Comparison of ENCODE assay signal across 2 cellular contexts in the genomic region with DNA sequence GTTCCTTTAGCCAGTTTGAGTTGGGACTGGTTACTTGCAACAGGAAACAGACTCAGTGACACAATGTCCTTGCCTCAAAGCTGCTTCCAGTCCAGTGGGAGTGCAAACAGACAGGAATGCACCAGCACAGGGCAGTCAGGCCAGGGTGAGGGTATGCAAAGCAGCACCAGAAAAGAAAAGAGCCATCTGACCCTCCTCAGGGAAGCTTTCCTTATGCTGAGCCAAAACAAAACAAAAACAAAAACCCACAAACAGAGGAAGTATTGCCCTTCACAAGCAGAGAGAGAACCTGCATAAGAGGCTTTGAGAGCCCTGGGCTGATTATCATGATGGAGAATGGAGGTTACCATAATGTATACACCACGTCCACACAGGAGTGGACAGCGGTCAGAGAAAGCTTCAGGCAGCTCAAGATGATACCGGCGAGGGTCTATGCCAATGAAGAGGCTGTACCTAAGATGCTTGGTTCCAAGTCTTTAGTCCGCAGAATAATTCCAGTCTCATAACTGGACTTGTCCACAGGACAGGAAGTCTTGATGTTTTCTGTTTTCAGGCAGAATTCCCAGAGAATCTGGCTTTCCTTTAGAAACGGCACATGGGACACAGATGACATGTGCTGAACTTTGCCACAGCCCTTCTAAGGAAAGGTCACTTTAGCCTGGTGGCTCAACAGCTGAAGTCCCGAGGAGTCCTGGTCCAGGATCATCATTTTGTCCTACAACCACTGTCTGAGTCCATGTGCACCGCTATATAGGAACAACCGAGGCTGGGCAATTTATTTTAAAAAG.
TF ChIP-seq lines count a peak whose summit lies in the region.

No MANE protein-coding gene starts in this region.

TF ChIP-seq in liver, 16 proteins besides CTCF, POLR2A, EP300 and RAD21 (continued from another document):
- TF ChIP-seq REST (IDR thresholded peaks at IDR 0.05) (no peak), ZBTB33 (IDR thresholded peaks at IDR 0.05) (no peak), YY1 (IDR thresholded peaks at IDR 0.05) (no peak), EGR1 (IDR thresholded peaks at IDR 0.05; ENCODE audit: low read depth in 2 of 2) (no peak), RXRA (IDR thresholded peaks at IDR 0.05) (peak; percentile 19 to 36), TAF1 (conservative IDR thresholded peaks at IDR 0.05) (no peak), FOXA1 (IDR thresholded peaks at IDR 0.05) (no peak), HNF4A (conservative IDR thresholded peaks at IDR 0.05) (no peak), SP1 (IDR thresholded peaks at IDR 0.05) (peak; percentile 6), NR2F2 (IDR thresholded peaks at IDR 0.05) (peak; percentile 75), ATF3 (IDR thresholded peaks at IDR 0.05) (no peak)

TF ChIP-seq in HepG2, 621 proteins besides CTCF, POLR2A, EP300 and RAD21 (continued from another document):
- TF ChIP-seq PATZ1 (CRISPR knock-in tag; IDR thresholded peaks at IDR 0.05): no peak
- TF ChIP-seq, protein P1, sequence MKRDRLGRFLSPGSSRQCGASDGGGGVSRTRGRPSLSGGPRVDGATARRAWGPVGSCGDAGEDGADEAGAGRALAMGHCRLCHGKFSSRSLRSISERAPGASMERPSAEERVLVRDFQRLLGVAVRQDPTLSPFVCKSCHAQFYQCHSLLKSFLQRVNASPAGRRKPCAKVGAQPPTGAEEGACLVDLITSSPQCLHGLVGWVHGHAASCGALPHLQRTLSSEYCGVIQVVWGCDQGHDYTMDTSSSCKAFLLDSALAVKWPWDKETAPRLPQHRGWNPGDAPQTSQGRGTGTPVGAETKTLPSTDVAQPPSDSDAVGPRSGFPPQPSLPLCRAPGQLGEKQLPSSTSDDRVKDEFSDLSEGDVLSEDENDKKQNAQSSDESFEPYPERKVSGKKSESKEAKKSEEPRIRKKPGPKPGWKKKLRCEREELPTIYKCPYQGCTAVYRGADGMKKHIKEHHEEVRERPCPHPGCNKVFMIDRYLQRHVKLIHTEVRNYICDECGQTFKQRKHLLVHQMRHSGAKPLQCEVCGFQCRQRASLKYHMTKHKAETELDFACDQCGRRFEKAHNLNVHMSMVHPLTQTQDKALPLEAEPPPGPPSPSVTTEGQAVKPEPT (CRISPR knock-in tag; IDR thresholded peaks at IDR 0.05; ENCODE audit: low read depth): no peak
- TF ChIP-seq ZNF644 (CRISPR knock-in tag; IDR thresholded peaks at IDR 0.05; ENCODE audit: low read depth): no peak
- no peak for TF ChIP-seq TBX3 (IDR thresholded peaks at IDR 0.05; ENCODE audit: borderline replicate concordance)
- TF ChIP-seq, protein P2, sequence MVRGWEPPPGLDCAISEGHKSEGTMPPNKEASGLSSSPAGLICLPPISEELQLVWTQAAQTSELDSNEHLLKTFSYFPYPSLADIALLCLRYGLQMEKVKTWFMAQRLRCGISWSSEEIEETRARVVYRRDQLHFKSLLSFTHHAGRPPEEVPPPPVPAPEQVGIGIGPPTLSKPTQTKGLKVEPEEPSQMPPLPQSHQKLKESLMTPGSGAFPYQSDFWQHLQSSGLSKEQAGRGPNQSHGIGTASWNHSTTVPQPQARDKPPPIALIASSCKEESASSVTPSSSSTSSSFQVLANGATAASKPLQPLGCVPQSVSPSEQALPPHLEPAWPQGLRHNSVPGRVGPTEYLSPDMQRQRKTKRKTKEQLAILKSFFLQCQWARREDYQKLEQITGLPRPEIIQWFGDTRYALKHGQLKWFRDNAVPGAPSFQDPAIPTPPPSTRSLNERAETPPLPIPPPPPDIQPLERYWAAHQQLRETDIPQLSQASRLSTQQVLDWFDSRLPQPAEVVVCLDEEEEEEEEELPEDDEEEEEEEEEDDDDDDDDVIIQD (CRISPR knock-in tag; IDR thresholded peaks at IDR 0.05; ENCODE audit: low read depth): no peak
- no peak for TF ChIP-seq HDAC6 (IDR thresholded peaks at IDR 0.05; ENCODE audit: low read depth, low read length)
- TF ChIP-seq USF2 (IDR thresholded peaks at IDR 0.05; ENCODE audit: low read depth, low read length): no peak
- TF ChIP-seq USF2 (CRISPR knock-in tag; IDR thresholded peaks at IDR 0.05; ENCODE audit: borderline replicate concordance): no peak
- TF ChIP-seq NR3C1 (CRISPR knock-in tag; IDR thresholded peaks at IDR 0.05): no peak
